ENCODE assay signal across 1 cellular context in genomic region chr19:18429717-18430416, GRCh38.
TF ChIP-seq lines count a peak whose summit lies in the region.

No MANE protein-coding gene starts in this region.

TF ChIP-seq in HEK293, 187 proteins besides CTCF, POLR2A, EP300 and RAD21 (continued from another document):
- TF ChIP-seq ZBTB11 (tag by site-specific recombination; conservative IDR thresholded peaks at IDR 0.05; ENCODE audit: low read depth) (no peak), ZBTB1 (tag by site-specific recombination; IDR thresholded peaks at IDR 0.05) (no peak), ZNF621 (tag by site-specific recombination; IDR thresholded peaks at IDR 0.05) (no peak), GLIS2 (tag by site-specific recombination; IDR thresholded peaks at IDR 0.05) (no peak; the same call in 1 of the 2 replicates), ZNF580 (tag by site-specific recombination; IDR thresholded peaks at IDR 0.05) (peak; percentile 54; the same call in 1 of the 2 replicates), SCRT2 (tag by site-specific recombination; IDR thresholded peaks at IDR 0.05) (no peak), ZNF266 (tag by site-specific recombination; IDR thresholded peaks at IDR 0.05; ENCODE audit: low read depth) (no peak), ZNF350 (tag by site-specific recombination; IDR thresholded peaks at IDR 0.05) (no peak), ZNF26 (tag by site-specific recombination; IDR thresholded peaks at IDR 0.05) (no peak), ZNF24 (tag by site-specific recombination; IDR thresholded peaks at IDR 0.05) (peak; percentile 27; the same call in 1 of the 2 replicates), ZNF280C (tag by site-specific recombination; IDR thresholded peaks at IDR 0.05) (no peak), ZNF560 (tag by site-specific recombination; IDR thresholded peaks at IDR 0.05; ENCODE audit: borderline replicate concordance) (no peak), ZNF596 (tag by site-specific recombination; IDR thresholded peaks at IDR 0.05) (peak; percentile 51), ZXDB (tag by site-specific recombination; IDR thresholded peaks at IDR 0.05) (peak; percentile 37; the same call in 1 of the 2 replicates), ZNF837 (tag by site-specific recombination; IDR thresholded peaks at IDR 0.05) (no peak), ZNF449 (tag by site-specific recombination; IDR thresholded peaks at IDR 0.05) (no peak), REPIN1 (tag by site-specific recombination; IDR thresholded peaks at IDR 0.05; ENCODE audit: low read depth) (no peak), HIC1 (tag by site-specific recombination; IDR thresholded peaks at IDR 0.05) (no peak), PRDM10 (tag by site-specific recombination; IDR thresholded peaks at IDR 0.05) (peak; percentile 8), ZNF768 (tag by site-specific recombination; IDR thresholded peaks at IDR 0.05) (peak; percentile 99), ZNF19 (tag by site-specific recombination; IDR thresholded peaks at IDR 0.05; ENCODE audit: low read depth) (no peak), ZSCAN30 (tag by site-specific recombination; IDR thresholded peaks at IDR 0.05) (peak; percentile 62; the same call in 1 of the 2 replicates), GLIS1 (tag by site-specific recombination; IDR thresholded peaks at IDR 0.05) (peak; percentile 86), ZFP69B (tag by site-specific recombination; IDR thresholded peaks at IDR 0.05) (no peak)
